In genomic region chr12:97140355-97140754, GRCh38 we compare ENCODE assay signal across 20 cellular contexts.
DNase-seq lines count a peak whose midpoint lies in the region; ATAC-seq and TF ChIP-seq lines count a peak whose summit lies in the region.
"Had no signal": no experiment of that assay in that cellular context is flagged by ENCODE, and none has a peak within 500 bp of the region (broad histone marks: within the 10 kb centered on the region; RNA-seq: fewer than 3 reads in every experiment).

No MANE protein-coding gene starts in this region.

- H3K4me1 Mint-ChIP-seq in endothelial cell (ENCODE audit: unreplicated experiment) = peaks cover 49% of the 10 kb centered on the region
- H3K4me1 Mint-ChIP-seq: IgD-negative memory B cell had no signal

- no peak for ATAC-seq in GM19467 (IDR thresholded peaks at IDR 0.05; ENCODE audit: unreplicated experiment)
- ATAC-seq: A549; CD8-positive, alpha-beta T cell had no signal

- H3K4me3 Mint-ChIP-seq in endothelial cell (ENCODE audit: unreplicated experiment) = no peak overlapping the region
- H3K4me3 Mint-ChIP-seq: CD8-positive, alpha-beta T cell; IgD-negative memory B cell had no signal

- H3K36me3 Mint-ChIP-seq in endothelial cell (ENCODE audit: low read depth, unreplicated experiment) = no peaks in the 10 kb centered on the region
- H3K36me3 Mint-ChIP-seq: CD8-positive, alpha-beta T cell; IgD-negative memory B cell had no signal

- peak; percentile 9 for DNase-seq in KBM-7
- peak; percentile 66 for DNase-seq in OCI-M1 (lab: John Stamatoyannopoulos, UW)
- DNase-seq in endothelial cell (ENCODE audit: low spot score) = no peak
- DNase-seq in pons (ENCODE audit: low spot score) = peak; percentile 19
- DNase-seq in KG1 (lab: John Stamatoyannopoulos, UW) = no peak
- no peak for DNase-seq in activated gamma-delta T cell (lab: John Stamatoyannopoulos, UW)
- DNase-seq: CD8-positive, alpha-beta T cell; DND-41; GM23248; HCEC 1CT; MM.1S; NCI-H1417; NCI-H187 treated with DMSO at 0.1 percent for 48 hours; NCI-H2227 treated with DMSO at 0.1 percent for 48 hours; NCI-H524 treated with DMSO at 0.1 percent for 48 hours; Right ventricle myocardium superior; SW 1271 had no signal

- in situ Hi-C loops in KBM-7 (cut with MboI; ENCODE audit: low pct_unique_long_range_greater_than_20kb, low sequenced_read_pairs) = no loop called here

- no peak for TF ChIP-seq CTCF in endothelial cell (IDR thresholded peaks at IDR 0.05; ENCODE audit: unreplicated experiment)

- H3K27me3 Mint-ChIP-seq in endothelial cell (ENCODE audit: unreplicated experiment) = peaks cover 1% of the 10 kb centered on the region

- H3K27ac Mint-ChIP-seq in endothelial cell (ENCODE audit: unreplicated experiment) = peak overlapping the region; percentile 1
- H3K27ac Mint-ChIP-seq: CD8-positive, alpha-beta T cell had no signal

- no peaks in the 10 kb centered on the region for H3K9me3 Mint-ChIP-seq in endothelial cell (ENCODE audit: unreplicated experiment)
- H3K9me3 Mint-ChIP-seq: CD8-positive, alpha-beta T cell; IgD-negative memory B cell had no signal

Comparison
In these comparisons a context has a peak if more than half of its experiments do, and no peak if none do; other contexts are left out.
1. DNase-seq: peak in KBM-7 (single experiment), OCI-M1 (single experiment) and pons (single experiment); none in endothelial cell (single experiment), KG1 (single experiment) and activated gamma-delta T cell (single experiment).